Comparison of ENCODE assay signal across 10 cellular contexts in the genomic region with DNA sequence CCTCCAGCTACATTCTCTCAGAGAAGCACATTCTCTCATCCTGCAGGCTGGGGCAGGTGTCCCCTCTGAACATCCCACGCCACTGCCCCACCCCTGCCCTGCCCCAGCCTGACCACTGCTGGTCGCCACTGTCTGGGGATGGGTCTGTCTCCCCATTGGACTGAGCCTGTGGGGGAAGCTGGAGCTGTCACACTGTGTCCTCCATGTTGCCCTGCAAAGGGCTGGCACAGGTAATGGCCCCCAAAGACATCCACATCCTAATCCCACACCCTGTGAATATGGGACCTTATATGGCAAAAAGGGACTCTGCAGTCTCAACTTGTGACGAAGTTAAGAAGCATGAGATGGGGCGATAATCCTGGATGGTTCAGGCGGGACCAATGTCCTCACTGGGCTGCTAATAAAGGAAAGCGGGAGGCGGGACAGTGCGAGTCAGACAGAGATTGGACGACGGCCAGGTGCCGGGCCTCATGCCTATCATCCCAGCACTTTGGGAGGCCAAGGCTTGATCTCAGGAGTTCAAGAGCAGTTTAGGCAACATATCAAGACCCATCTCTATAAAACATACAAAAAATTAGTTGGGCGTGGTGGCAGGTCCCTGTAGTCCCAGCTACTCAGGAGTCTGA. TPM values are rescaled to one million over a fixed set of nuclear protein-coding genes. Genes with fewer than 3 reads are reported as not detected.
A peak's percentile ranks its signal among the peaks of the same experiment; 100 is the strongest.
DNase-seq lines count a peak whose midpoint lies in the region; ATAC-seq and TF ChIP-seq lines count a peak whose summit lies in the region.
"Had no signal": no experiment of that assay in that cellular context is flagged by ENCODE, and none has a peak within 500 bp of the region (broad histone marks: within the 10 kb centered on the region; RNA-seq: fewer than 3 reads in every experiment).

No MANE protein-coding gene starts in this region.

- no TSS peak for BruUV-seq in A673 (replicated peaks; lab: Mats Ljungman, UMichigan)

- H3K27me3 ChIP-seq in A673 (replicated peaks; ENCODE audit: insufficient read depth, low read depth, low read length, poor library complexity) (no peaks in the 10 kb centered on the region), endodermal cell (ENCODE audit: control insufficient read depth, insufficient read depth, low read length, poor library complexity, severe bottlenecking) (no peaks in the 10 kb centered on the region), lung (ENCODE audit: control insufficient read depth, insufficient read depth) (no peaks in the 10 kb centered on the region)

- intact Hi-C loops in A673 (cut with micrococcal nuclease; ENCODE audit: unreplicated experiment) = loop anchor here (2.0 kb wide), 1 partner anchor 85 kb away; no protein-coding TSS in a partner anchor

- H3K4me1 Mint-ChIP-seq in endodermal cell = no peaks in the 10 kb centered on the region

- 96% methylated on average over 8 to 12 of the region's 12 CpGs for WGBS in endodermal cell (ENCODE audit: insufficient coverage in 1 of 2, insufficient read length in 1 of 2), 2 experiments
- WGBS in lung, 2 donors = 85 to 88% methylated on average over 12 of the region's 12 CpGs

- POLR2A ChIA-PET in A673 (lab: Charles Lee; ENCODE audit: low non-redundant PET) = no interaction called here

- H3K4me1 ChIP-seq in A673 (ENCODE audit: insufficient read depth, low read length, poor library complexity, severe bottlenecking) (no peaks in the 10 kb centered on the region), endodermal cell (ENCODE audit: control insufficient read depth, insufficient read depth, low read length) (no peaks in the 10 kb centered on the region), lung (ENCODE audit: control insufficient read depth in 2 of 2, insufficient read depth in 2 of 2, low read length in 2 of 2) (peaks cover 0 to 3% of the 10 kb centered on the region in 2 donors)

- no peak for TF ChIP-seq CTCF in A673 (conservative IDR thresholded peaks at IDR 0.05; ENCODE audit: low read depth, low read length)
- no peak for TF ChIP-seq CTCF in endodermal cell (conservative IDR thresholded peaks at IDR 0.05)
- TF ChIP-seq CTCF in lung (IDR thresholded peaks at IDR 0.05; ENCODE audit: control extremely low read depth, extremely low read depth) = no peak

- H3K27me3 Mint-ChIP-seq in endodermal cell (ENCODE audit: insufficient read depth) = peaks cover 2% of the 10 kb centered on the region
- H3K27me3 Mint-ChIP-seq: IgD-negative memory B cell had no signal

- H3K27ac ChIP-seq in A673 (ENCODE audit: low read depth, low read length, poor library complexity, severe bottlenecking) = peak overlapping the region; percentile 40
- no peak overlapping the region for H3K27ac ChIP-seq in endodermal cell (ENCODE audit: low read depth, low read length)
- H3K27ac ChIP-seq in lung (ENCODE audit: low read depth in 1 of 2, low read length in 1 of 2) = peak overlapping the region; percentile 38 to 63

- H3K9ac ChIP-seq in endodermal cell (ENCODE audit: extremely low read depth, low read length, poor library complexity, severe bottlenecking) = no peak overlapping the region

- peaks cover 49% of the 10 kb centered on the region for H3K36me3 Mint-ChIP-seq in endodermal cell (ENCODE audit: low read depth)

- ATAC-seq in lung (ENCODE audit: insufficient read depth, low FRiP score) (no peak), HG03342 (IDR thresholded peaks at IDR 0.05; ENCODE audit: unreplicated experiment) (no peak)

- H3K9me3 Mint-ChIP-seq in endodermal cell = no peaks in the 10 kb centered on the region
- H3K9me3 Mint-ChIP-seq: IgD-negative memory B cell had no signal

- H3K9me3 ChIP-seq in A673 (ENCODE audit: low read depth, low read length, poor library complexity, severe bottlenecking) = no peaks in the 10 kb centered on the region
- H3K9me3 ChIP-seq in endodermal cell (ENCODE audit: control insufficient read depth, low read length) = no peaks in the 10 kb centered on the region
- no peaks in the 10 kb centered on the region for H3K9me3 ChIP-seq in lung (ENCODE audit: control insufficient read depth in 2 of 2, insufficient read depth in 1 of 2, low read length in 1 of 2)

- H3K36me3 ChIP-seq in A673 (ENCODE audit: insufficient read depth, low read length, poor library complexity, severe bottlenecking) (peaks cover 38% of the 10 kb centered on the region), endodermal cell (ENCODE audit: control insufficient read depth, insufficient read depth, low read length) (peaks cover 67% of the 10 kb centered on the region), lung (ENCODE audit: control insufficient read depth in 2 of 2, insufficient read depth in 2 of 2, low read length in 2 of 2) (peaks cover 7 to 59% of the 10 kb centered on the region in 2 donors)

- H3K27ac Mint-ChIP-seq in endodermal cell = no peak overlapping the region

- DNase-seq in A673 (ENCODE audit: low spot score) (peak; percentile 49), LoVo (ENCODE audit: low spot score) (peak; percentile 47), endodermal cell (peak; percentile 48), lung (ENCODE audit: low spot score) (no peak), NCI-H82 treated with DMSO at 0.1 percent for 48 hours (lab: John Stamatoyannopoulos, UW; ENCODE audit: unreplicated experiment) (no peak), dedifferentiated amniotic fluid mesenchymal stem cell (ENCODE audit: extremely low spot score) (no peak)
- DNase-seq in activated naive CD4-positive, alpha-beta T cell (lab: John Stamatoyannopoulos, UW) = no peak
- DNase-seq: C1 segment of cervical spinal cord had no signal

- H3K4me3 ChIP-seq in A673 (ENCODE audit: low read depth, low read length, poor library complexity, severe bottlenecking) = no peak overlapping the region
- no peak overlapping the region for H3K4me3 ChIP-seq in endodermal cell (ENCODE audit: low read length)
- H3K4me3 ChIP-seq in lung = no peak overlapping the region

- no peak overlapping the region for H3K4me3 Mint-ChIP-seq in endodermal cell
- H3K4me3 Mint-ChIP-seq: IgD-negative memory B cell had no signal

- CTCF ChIA-PET in A673 (lab: Charles Lee) = no interaction called here

RNA-seq across cellular contexts. Expression of a gene that starts 9.1 kb away (rescaled TPM):
- total RNA-seq in A673 (2021) = 226 and 241 TPM in 2 replicates
- total RNA-seq in endodermal cell = 100 to 1,000 TPM; 162 to 214 TPM
- 187 TPM for polyA plus RNA-seq in endodermal cell (2013, experiment 1 of 2)
- 181 TPM for polyA plus RNA-seq in endodermal cell (2013, experiment 2 of 2)
- total RNA-seq in lung = 100 to 1,000 TPM in 1 of 2 donors, 10 to 100 TPM in 1; 73.0 to 190 TPM
- 100 to 1,000 TPM; 122 to 191 TPM for polyA plus RNA-seq in lung

RNA-seq across cellular contexts. Expression of a gene that starts 19.2 kb away (rescaled TPM):
- 76.5 and 76.7 TPM in 2 replicates for total RNA-seq in A673 (2021)
- total RNA-seq in endodermal cell = 10 to 100 TPM; 41.4 to 41.6 TPM
- 42.6 TPM for polyA plus RNA-seq in endodermal cell (2013, experiment 1 of 2)
- 40.6 TPM for polyA plus RNA-seq in endodermal cell (2013, experiment 2 of 2)
- 10 to 100 TPM; 48.8 to 53.5 TPM for total RNA-seq in lung
- 10 to 100 TPM; 12.2 to 24.2 TPM for polyA plus RNA-seq in lung

RNA-seq across cellular contexts. Expression of a gene that starts 53.2 kb away (rescaled TPM):
- total RNA-seq in A673 (2021) (283 and 295 TPM in 2 replicates), endodermal cell (10 to 100 TPM; 77.6 to 78.1 TPM), lung (100 to 1,000 TPM in 1 of 2 donors, 10 to 100 TPM in 1; 38.2 to 216 TPM)
- 81.2 TPM for polyA plus RNA-seq in endodermal cell (2013, experiment 1 of 2)
- 60.6 TPM for polyA plus RNA-seq in endodermal cell (2013, experiment 2 of 2)
- polyA plus RNA-seq in lung = 100 to 1,000 TPM in 1 of 2 donors, 10 to 100 TPM in 1; 97.0 to 116 TPM

Comparison
In these comparisons a context has a peak if more than half of its experiments do, and no peak if none do; other contexts are left out.
1. DNase-seq: peak in A673 (single experiment), LoVo (single experiment) and endodermal cell (single experiment); none in lung (single experiment), NCI-H82 treated with DMSO at 0.1 percent for 48 hours (single experiment), dedifferentiated amniotic fluid mesenchymal stem cell (single experiment) and activated naive CD4-positive, alpha-beta T cell (0 of 4).